In genomic region chr5:132963175-132964104, GRCh38 we compare ENCODE assay signal across 1 cellular context.
TF ChIP-seq lines count a peak whose summit lies in the region.

Gene AFF4 (minus strand): TSS chr5:132963634. CDS start chr5:132937189, 26,445 bp downstream.

TF ChIP-seq in HepG2, 621 proteins besides CTCF, POLR2A, EP300 and RAD21 (continued from another document and continues in another):
- TF ChIP-seq GMEB1 (CRISPR knock-in tag; IDR thresholded peaks at IDR 0.05; ENCODE audit: borderline replicate concordance) (peak; percentile 93), ZNF883 (CRISPR knock-in tag; IDR thresholded peaks at IDR 0.05; ENCODE audit: not compliant biosample characterization) (peak; percentile 60), CBX5 (CRISPR knock-in tag; IDR thresholded peaks at IDR 0.05; ENCODE audit: borderline replicate concordance) (peak; percentile 24; the same call in 1 of the 2 replicates), MNT (IDR thresholded peaks at IDR 0.05) (peak; percentile 92), NFE2L1 (CRISPR knock-in tag; IDR thresholded peaks at IDR 0.05; ENCODE audit: borderline replicate concordance) (no peak), ZNF660 (CRISPR knock-in tag; IDR thresholded peaks at IDR 0.05; ENCODE audit: borderline replicate concordance, low read depth) (no peak), PRDM15 (CRISPR knock-in tag; IDR thresholded peaks at IDR 0.05) (peak; percentile 94), ZNF121 (CRISPR knock-in tag; IDR thresholded peaks at IDR 0.05) (peak; percentile 99), PBX2 (CRISPR knock-in tag; IDR thresholded peaks at IDR 0.05) (peak; percentile 69), SNAPC2 (CRISPR knock-in tag; IDR thresholded peaks at IDR 0.05) (0 out of 2 replicates have a peak, but pooled peaks have one; percentile 54), ATF7 (IDR thresholded peaks at IDR 0.05) (no peak), ATF7 (CRISPR knock-in tag; IDR thresholded peaks at IDR 0.05) (no peak; the same call in 1 of the 2 replicates), FOXO4 (CRISPR knock-in tag; conservative IDR thresholded peaks at IDR 0.05) (peak; percentile 96; the same call in 1 of the 2 replicates), RARA (CRISPR knock-in tag; IDR thresholded peaks at IDR 0.05) (peak; percentile 59), ZNF776 (CRISPR knock-in tag; IDR thresholded peaks at IDR 0.05) (peak; percentile 74), PRMT3 (CRISPR knock-in tag; IDR thresholded peaks at IDR 0.05; ENCODE audit: borderline replicate concordance, low read depth) (peak; percentile 94), ZNF790 (CRISPR knock-in tag; IDR thresholded peaks at IDR 0.05; ENCODE audit: borderline replicate concordance) (peak; percentile 91; the same call in 1 of the 2 replicates), HOXA3 (CRISPR knock-in tag; IDR thresholded peaks at IDR 0.05) (peak; percentile 90), ZNF746 (CRISPR knock-in tag; IDR thresholded peaks at IDR 0.05) (peak; percentile 54; the same call in 1 of the 2 replicates), UBTF (CRISPR knock-in tag; IDR thresholded peaks at IDR 0.05) (peak; percentile 96), DZIP1 (CRISPR knock-in tag; IDR thresholded peaks at IDR 0.05) (peak; percentile 87; the same call in 1 of the 2 replicates), ZBTB2 (CRISPR knock-in tag; IDR thresholded peaks at IDR 0.05; ENCODE audit: low read depth) (peak; percentile 89), PRPF4 (IDR thresholded peaks at IDR 0.05; ENCODE audit: low read depth, low read length, poor library complexity, severe bottlenecking) (no peak), ZNF891 (CRISPR knock-in tag; IDR thresholded peaks at IDR 0.05) (no peak; the same call in 1 of the 2 replicates), TARDBP (CRISPR knock-in tag; IDR thresholded peaks at IDR 0.05) (0 out of 2 replicates have a peak, but pooled peaks have one; percentile 35), ZNF674 (CRISPR knock-in tag; IDR thresholded peaks at IDR 0.05; ENCODE audit: low read depth) (no peak), ZNF644 (CRISPR knock-in tag; IDR thresholded peaks at IDR 0.05; ENCODE audit: low read depth) (0 out of 2 replicates have a peak, but pooled peaks have one; percentile 5), HINFP (CRISPR knock-in tag; IDR thresholded peaks at IDR 0.05; ENCODE audit: low read depth) (0 out of 2 replicates have a peak, but pooled peaks have one; percentile 56), ZSCAN5A (CRISPR knock-in tag; IDR thresholded peaks at IDR 0.05; ENCODE audit: borderline replicate concordance) (peak; percentile 70; the same call in 1 of the 2 replicates), ZNF18 (CRISPR knock-in tag; IDR thresholded peaks at IDR 0.05; ENCODE audit: insufficient replicate concordance) (peak; percentile 45), ZNF839 (CRISPR knock-in tag; IDR thresholded peaks at IDR 0.05; ENCODE audit: borderline replicate concordance) (peak; percentile 81; the same call in 1 of the 2 replicates), SOX5 (CRISPR knock-in tag; IDR thresholded peaks at IDR 0.05; ENCODE audit: borderline replicate concordance) (peak; percentile 59; the same call in 1 of the 2 replicates), PAX8 (CRISPR knock-in tag; IDR thresholded peaks at IDR 0.05; ENCODE audit: borderline replicate concordance) (peak; percentile 78; the same call in 1 of the 2 replicates), TAF1 (CRISPR knock-in tag; IDR thresholded peaks at IDR 0.05) (peak; percentile 96), THAP11 (CRISPR knock-in tag; IDR thresholded peaks at IDR 0.05) (peak; percentile 82)
